In genomic region chr20:21127201-21127981, GRCh38 we compare ENCODE assay signal across 1 cellular context.
TF ChIP-seq lines count a peak whose summit lies in the region.

No MANE protein-coding gene starts in this region.

TF ChIP-seq in endothelial cell of umbilical vein, 7 proteins besides CTCF, POLR2A, EP300 and RAD21:
- no peak for TF ChIP-seq JUN (IDR thresholded peaks at IDR 0.05; ENCODE audit: borderline replicate concordance, insufficient read depth, insufficient read length, low read depth)
- TF ChIP-seq MAX (IDR thresholded peaks at IDR 0.05; ENCODE audit: insufficient read depth, insufficient read length) = no peak
- TF ChIP-seq MYC (IDR thresholded peaks at IDR 0.05; ENCODE audit: low read depth, low read length) = no peak
- no peak for TF ChIP-seq EZH2 (IDR thresholded peaks at IDR 0.05; ENCODE audit: borderline replicate concordance, low read depth, low read length, severe bottlenecking)
- TF ChIP-seq GATA2 (IDR thresholded peaks at IDR 0.05; ENCODE audit: insufficient read depth, insufficient read length, low read depth, low read length) = no peak
- no peak for TF ChIP-seq FOS (IDR thresholded peaks at IDR 0.05; ENCODE audit: borderline replicate concordance, insufficient read depth, low read length)
- no peak for TF ChIP-seq POLR2AphosphoS5 (IDR thresholded peaks at IDR 0.05; ENCODE audit: insufficient read depth, low read depth, low read length)
